ENCODE assay signal across 8 cellular contexts in genomic region chr2:75627902-75628504, GRCh38. TPM values are rescaled to one million over a fixed set of nuclear protein-coding genes. Genes with fewer than 3 reads are reported as not detected.
DNase-seq lines count a peak whose midpoint lies in the region; ATAC-seq and TF ChIP-seq lines count a peak whose summit lies in the region.

No MANE protein-coding gene starts in this region.

- H3K4me2 ChIP-seq in OCI-LY7 (ENCODE audit: low read length) (no peak overlapping the region), neural cell (ENCODE audit: low read length) (no peak overlapping the region)

- ATAC-seq in GM21360 (IDR thresholded peaks at IDR 0.05; ENCODE audit: unreplicated experiment) = peak; percentile 85

- TF ChIP-seq POLR2A in transverse colon (IDR thresholded peaks at IDR 0.05) = no peak

- H3K36me3 ChIP-seq in OCI-LY7 (ENCODE audit: insufficient read depth, low read length) (no peaks in the 10 kb centered on the region), neural cell (ENCODE audit: insufficient read depth, low read length) (no peaks in the 10 kb centered on the region), transverse colon (no peaks in the 10 kb centered on the region)

- CTCF ChIA-PET in OCI-LY7 (lab: Charles Lee; ENCODE audit: unreplicated experiment) = interaction anchor here (0.6 kb wide), 1 partner anchor 275 kb away, joined by 3 read pairs; no protein-coding TSS in a partner anchor

- intact Hi-C loops in OCI-LY7 (cut with micrococcal nuclease; ENCODE audit: unreplicated experiment) (loop anchor here (10.0 kb wide), 1 partner anchor 723 kb away; no protein-coding TSS in a partner anchor), transverse colon (cut with DNase I; ENCODE audit: low total_unique reads) (no loop called here)

- H3K9ac ChIP-seq in neural cell (ENCODE audit: low read length) = no peak overlapping the region

- no peaks in the 10 kb centered on the region for H3F3A ChIP-seq in neural cell (ENCODE audit: insufficient read depth, low read length, poor library complexity, severe bottlenecking)

- 0 to 5% methylated on average over 4 of the region's 4 CpGs for WGBS in transverse colon (ENCODE audit: low coverage in 1 of 2), 2 donors

- no peak for TF ChIP-seq EP300 in neural cell (conservative IDR thresholded peaks at IDR 0.05; ENCODE audit: poor library complexity, severe bottlenecking)
- no peak for TF ChIP-seq EP300 in transverse colon (IDR thresholded peaks at IDR 0.05; ENCODE audit: low read depth)

- H3K4me3 ChIP-seq in OCI-LY7 (ENCODE audit: low read depth, low read length, poor library complexity, severe bottlenecking) (no peak overlapping the region), neural cell (ENCODE audit: low read length) (no peak overlapping the region), transverse colon (no peak overlapping the region)

- H3K9me3 ChIP-seq in OCI-LY7 (ENCODE audit: low read length) (no peaks in the 10 kb centered on the region), neural cell (ENCODE audit: low read length) (no peaks in the 10 kb centered on the region), transverse colon (no peaks in the 10 kb centered on the region)

- no peaks in the 10 kb centered on the region for H3K27me3 ChIP-seq in neural cell (ENCODE audit: insufficient read depth, low read depth, low read length)
- H3K27me3 ChIP-seq in transverse colon = peaks cover 14% of the 10 kb centered on the region

- peak; percentile 70 for DNase-seq in D341Med (ENCODE audit: low spot score)
- DNase-seq in HuH-7 (ENCODE audit: low spot score) = peak; percentile 36
- peak; percentile 65 for DNase-seq in OCI-LY7 (ENCODE audit: low spot score)
- peak; percentile 34 for DNase-seq in activated T-cell treated with anti-CD3 and anti-CD28 coated beads for 1 hour (ENCODE audit: low read depth)
- peak; percentile 68 for DNase-seq in fibroblast of gingiva (ENCODE audit: low read depth)
- peak; percentile 67 for DNase-seq in transverse colon

- TF ChIP-seq RAD21 in neural cell (conservative IDR thresholded peaks at IDR 0.05) = peak; percentile 90

- no peak overlapping the region for H2AFZ ChIP-seq in OCI-LY7 (ENCODE audit: low read length)
- H2AFZ ChIP-seq in neural cell (ENCODE audit: low read depth, low read length) = no peak overlapping the region

- TF ChIP-seq CTCF in OCI-LY7 (conservative IDR thresholded peaks at IDR 0.05; ENCODE audit: low read length) (peak; percentile 98), neural cell (IDR thresholded peaks at IDR 0.05; ENCODE audit: poor library complexity, severe bottlenecking) (peak; percentile 89), transverse colon (IDR thresholded peaks at IDR 0.05) (peak; percentile 55 to 86 (median 75))

- H4K20me1 ChIP-seq in OCI-LY7 (ENCODE audit: insufficient read depth, low read length) (no peaks in the 10 kb centered on the region), neural cell (ENCODE audit: insufficient read depth) (no peaks in the 10 kb centered on the region)

- H3K4me1 ChIP-seq in OCI-LY7 (ENCODE audit: insufficient read depth, low read length, poor library complexity, severe bottlenecking) (no peaks in the 10 kb centered on the region), transverse colon (no peaks in the 10 kb centered on the region)

- in situ Hi-C loops in transverse colon (cut with MboI; ENCODE audit: low pct_ligation_motif_present in 1 of 4, low pct_unique_long_range_greater_than_20kb in 1 of 4, low sequenced_read_pairs in 3 of 4) = no loop called here

- POLR2A ChIA-PET in OCI-LY7 (lab: Charles Lee) = interaction anchor here (0.6 to 0.7 kb wide), 2 partner anchors 78 to 128 kb away, joined by 4 to 5 read pairs; no protein-coding TSS in a partner anchor

- no TSS peak for BruUV-seq in OCI-LY7 (replicated peaks; lab: Mats Ljungman, UMichigan)

- H3K9me2 ChIP-seq in OCI-LY7 (ENCODE audit: insufficient read depth, low read length) (no peaks in the 10 kb centered on the region), neural cell (ENCODE audit: insufficient read depth, low read length) (no peaks in the 10 kb centered on the region)

- H3K79me2 ChIP-seq in OCI-LY7 (ENCODE audit: insufficient read depth, low read depth, low read length) (no peaks in the 10 kb centered on the region), neural cell (replicated peaks; ENCODE audit: insufficient read depth, low read length) (no peaks in the 10 kb centered on the region)

- H3K27ac ChIP-seq in OCI-LY7 (ENCODE audit: low read depth, low read length, poor library complexity, severe bottlenecking) = no peak overlapping the region
- H3K27ac ChIP-seq in neural cell (ENCODE audit: low read length) = no peak overlapping the region
- no peak overlapping the region for H3K27ac ChIP-seq in transverse colon

TF ChIP-seq in neural cell, 6 proteins besides CTCF, POLR2A, EP300 and RAD21:
- TF ChIP-seq SMC3 (conservative IDR thresholded peaks at IDR 0.05; ENCODE audit: poor library complexity) (peak; percentile 95), MXI1 (conservative IDR thresholded peaks at IDR 0.05; ENCODE audit: poor library complexity, severe bottlenecking) (no peak)

RNA-seq across cellular contexts. Expression of gene MRPL19, which starts 18.6 kb away (rescaled TPM):
- total RNA-seq in OCI-LY7 (2014; rRNA removed; shearing (Covaris generic)) = 41.6 and 42.6 TPM in 2 replicates
- 42.8 and 52.7 TPM in 2 replicates for total RNA-seq in OCI-LY7 (2022)
- polyA plus RNA-seq in neural cell = 28.1 and 36.7 TPM in 2 replicates
- 43.1 and 58.5 TPM in 2 replicates for polyA minus RNA-seq in neural cell
- total RNA-seq in transverse colon = 100 to 1,000 TPM in 1 of 4 donors, 10 to 100 TPM in 2, 1 to 10 TPM in 1; 4.4 to 131 (median 27.4) TPM
